In the genomic region with DNA sequence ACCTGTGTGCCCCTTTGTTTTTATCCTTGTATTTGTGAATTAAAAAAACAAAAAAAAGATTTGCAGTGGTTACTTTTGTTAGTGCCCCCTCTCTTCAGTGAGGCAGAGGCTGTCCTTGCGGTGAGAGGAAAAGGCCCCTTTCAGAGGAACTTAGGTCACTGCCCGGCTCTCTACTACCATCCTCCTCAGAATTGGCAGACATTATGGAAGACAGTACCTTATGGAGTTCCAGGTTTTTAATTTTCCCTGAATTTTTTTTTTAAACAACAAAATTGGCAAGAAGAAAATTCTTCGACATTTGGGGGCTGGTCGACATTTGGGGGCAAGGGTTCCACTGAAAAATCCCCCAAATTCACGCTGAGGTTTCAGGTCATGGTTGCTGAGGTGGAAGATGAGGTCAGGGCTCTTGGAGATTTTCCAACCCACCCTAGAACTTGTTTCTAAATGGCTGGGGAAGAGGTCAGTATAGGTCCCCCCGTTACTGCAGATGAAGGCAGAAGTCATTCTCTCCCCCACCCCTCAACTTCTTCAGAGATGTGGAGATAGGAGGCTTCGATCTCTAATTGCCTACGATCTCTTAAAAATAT, we compare ENCODE assay signal across 11 cellular contexts. TPM values are rescaled to one million over a fixed set of nuclear protein-coding genes. Genes with fewer than 3 reads are reported as not detected.
DNase-seq lines count a peak whose midpoint lies in the region; ATAC-seq and TF ChIP-seq lines count a peak whose summit lies in the region.
"Had no signal": no experiment of that assay in that cellular context is flagged by ENCODE, and none has a peak within 500 bp of the region (broad histone marks: within the 10 kb centered on the region; RNA-seq: fewer than 3 reads in every experiment).

No MANE protein-coding gene starts in this region.

- peaks cover 31% of the 10 kb centered on the region for H3K4me1 ChIP-seq in CD8-positive, alpha-beta T cell (ENCODE audit: insufficient read depth, low read length)
- peaks cover 71% of the 10 kb centered on the region for H3K4me1 ChIP-seq in OCI-LY1 (ENCODE audit: insufficient read depth, low read length, severe bottlenecking)
- peaks cover 9% of the 10 kb centered on the region; the same call in 1 of the 2 replicates for H3K4me1 ChIP-seq in Caco-2

- no peaks in the 10 kb centered on the region for H3F3A ChIP-seq in OCI-LY1 (ENCODE audit: insufficient read depth, low read length)

- no peaks in the 10 kb centered on the region for H3K9me3 Mint-ChIP-seq in CD8-positive, alpha-beta T cell
- no peaks in the 10 kb centered on the region for H3K9me3 Mint-ChIP-seq in Caco-2 (ENCODE audit: unreplicated experiment)

- BruUV-seq in Caco-2 (replicated peaks; lab: Mats Ljungman, UMichigan), result no TSS peak

- H3K9ac ChIP-seq in OCI-LY1 (ENCODE audit: low read length), result peak overlapping the region; percentile 4; the same call in 1 of the 2 replicates

- no peak overlapping the region for H3K4me3 Mint-ChIP-seq in CD8-positive, alpha-beta T cell
- H3K4me3 Mint-ChIP-seq in Caco-2 (ENCODE audit: unreplicated experiment), result no peak overlapping the region

- TF ChIP-seq CTCF in CD8-positive, alpha-beta T cell (IDR thresholded peaks at IDR 0.05), result no peak
- TF ChIP-seq CTCF in OCI-LY1 (IDR thresholded peaks at IDR 0.05; ENCODE audit: low read length), result no peak
- no peak for TF ChIP-seq CTCF in Caco-2 (IDR thresholded peaks at IDR 0.05; ENCODE audit: insufficient read depth in 1 of 2, low read depth in 1 of 2, low read length in 1 of 2, severe bottlenecking in 1 of 2, unreplicated experiment in 1 of 2)

- H3K27me3 ChIP-seq in CD8-positive, alpha-beta T cell (ENCODE audit: insufficient read depth, low read length), result no peaks in the 10 kb centered on the region
- no peaks in the 10 kb centered on the region for H3K27me3 ChIP-seq in OCI-LY1 (ENCODE audit: insufficient read depth, low read length)
- H3K27me3 ChIP-seq in Caco-2 (replicated peaks; ENCODE audit: control insufficient read depth, insufficient read depth, low read length), result no peaks in the 10 kb centered on the region

- H3K4me1 Mint-ChIP-seq in CD8-positive, alpha-beta T cell (ENCODE audit: low read depth), result peaks cover 39% of the 10 kb centered on the region
- peaks cover 11% of the 10 kb centered on the region for H3K4me1 Mint-ChIP-seq in Caco-2 (ENCODE audit: low read depth, unreplicated experiment)

- H3K79me2 ChIP-seq in OCI-LY1 (ENCODE audit: insufficient read depth, low read length), result no peaks in the 10 kb centered on the region

- intact Hi-C loops in CD8-positive, alpha-beta T cell (cut with DNase I, micrococcal nuclease), result loop anchor here in 1 of 2 experiments (1.0 kb wide), 1 partner anchor 12 kb away; the partner anchor contains the start of gene KHDC4
- intact Hi-C loops in Caco-2 (cut with micrococcal nuclease; ENCODE audit: unreplicated experiment), result no loop called here

- H3K9me3 ChIP-seq in CD8-positive, alpha-beta T cell (ENCODE audit: low read length), result no peaks in the 10 kb centered on the region
- H3K9me3 ChIP-seq in OCI-LY1 (ENCODE audit: low read length) (no peaks in the 10 kb centered on the region), Caco-2 (no peaks in the 10 kb centered on the region)

- peaks cover 39% of the 10 kb centered on the region for H3K36me3 ChIP-seq in CD8-positive, alpha-beta T cell (ENCODE audit: insufficient read depth, low read length)
- peaks cover 56% of the 10 kb centered on the region for H3K36me3 ChIP-seq in OCI-LY1 (ENCODE audit: insufficient read depth, low read length)
- H3K36me3 ChIP-seq in Caco-2 (ENCODE audit: control insufficient read depth, insufficient read depth, low read length), result peaks cover 2% of the 10 kb centered on the region

- no peak overlapping the region for H3K4me3 ChIP-seq in CD8-positive, alpha-beta T cell (ENCODE audit: low read depth, low read length)
- H3K4me3 ChIP-seq in OCI-LY1 (ENCODE audit: low read depth, low read length, poor library complexity, severe bottlenecking) (peak overlapping the region; percentile 0), Caco-2 (ENCODE audit: low read depth, low read length) (no peak overlapping the region)

- H3K4me2 ChIP-seq in OCI-LY1 (ENCODE audit: low read length), result peak overlapping the region; percentile 38

- H3K9me2 ChIP-seq in OCI-LY1 (ENCODE audit: low read depth, low read length), result no peaks in the 10 kb centered on the region

- no peak for ATAC-seq in CD8-positive, alpha-beta T cell
- ATAC-seq in GM19452 (IDR thresholded peaks at IDR 0.05; ENCODE audit: unreplicated experiment) (peak; percentile 21), HG03521 (IDR thresholded peaks at IDR 0.05; ENCODE audit: unreplicated experiment) (no peak), HG02981 (IDR thresholded peaks at IDR 0.05; ENCODE audit: unreplicated experiment) (no peak)

- POLR2A ChIA-PET in CD8-positive, alpha-beta T cell (lab: Charles Lee), result interaction anchor here (0.6 to 2.9 kb wide), 7 partner anchors 8 to 336 kb away, joined by 3 to 18 read pairs (median 4); partner anchors contain the start of genes ARHGEF2, KHDC4 and SMG5
- POLR2A ChIA-PET in Caco-2 (lab: Charles Lee), result no interaction called here

- no peak for DNase-seq in CD8-positive, alpha-beta T cell
- DNase-seq in germinal center (ENCODE audit: low spot score) (peak; percentile 32), Caco-2 (no peak), NCI-H128 (lab: John Stamatoyannopoulos, UW; ENCODE audit: unreplicated experiment) (no peak)
- DNase-seq: NCI-H2171 had no signal

- peaks cover 48% of the 10 kb centered on the region for H3K36me3 Mint-ChIP-seq in CD8-positive, alpha-beta T cell
- H3K36me3 Mint-ChIP-seq in Caco-2 (ENCODE audit: insufficient read depth, unreplicated experiment), result peaks cover 78% of the 10 kb centered on the region

- CTCF ChIA-PET in CD8-positive, alpha-beta T cell (lab: Charles Lee), result interaction anchor here (0.6 to 2.6 kb wide), 3 partner anchors 9 to 42 kb away, joined by 3 to 13 read pairs (median 3); no protein-coding TSS in a partner anchor
- CTCF ChIA-PET in Caco-2 (lab: Charles Lee), result no interaction called here

- no peaks in the 10 kb centered on the region for H4K20me1 ChIP-seq in OCI-LY1 (ENCODE audit: insufficient read depth, low read length)

- H3K27ac Mint-ChIP-seq in CD8-positive, alpha-beta T cell, result peak overlapping the region; percentile 95
- H3K27ac Mint-ChIP-seq in Caco-2 (ENCODE audit: unreplicated experiment), result no peak overlapping the region

- no peaks in the 10 kb centered on the region for H3K27me3 Mint-ChIP-seq in CD8-positive, alpha-beta T cell (ENCODE audit: low read depth)
- H3K27me3 Mint-ChIP-seq in Caco-2 (ENCODE audit: insufficient read depth, unreplicated experiment), result no peaks in the 10 kb centered on the region

- peak overlapping the region; percentile 44 for H3K27ac ChIP-seq in CD8-positive, alpha-beta T cell (ENCODE audit: low read depth, low read length)
- H3K27ac ChIP-seq in OCI-LY1 (ENCODE audit: low read depth, low read length, poor library complexity, severe bottlenecking), result peak overlapping the region; percentile 91

- H2AFZ ChIP-seq in OCI-LY1 (ENCODE audit: low read length), result no peak overlapping the region

RNA-seq across cellular contexts. Expression of gene RXFP4, which starts 5.3 kb away (rescaled TPM):
- total RNA-seq in CD8-positive, alpha-beta T cell, result not detected
- total RNA-seq in Caco-2 (2022), result not detected in 2 replicates
- total RNA-seq: Daoy, mononuclear cell had no signal

RNA-seq across cellular contexts. Expression of gene KHDC4, which starts 12.5 kb away (rescaled TPM):
- 10 to 100 TPM; 47.4 to 54.6 TPM for total RNA-seq in CD8-positive, alpha-beta T cell
- total RNA-seq in Caco-2 (2022), result 68.5 and 72.9 TPM in 2 replicates

RNA-seq across cellular contexts. Expression of gene ARHGEF2, which starts 31.6 kb away (rescaled TPM):
- total RNA-seq in CD8-positive, alpha-beta T cell, result 10 to 100 TPM; 51.6 to 52.3 TPM
- 46.9 and 60.3 TPM in 2 replicates for total RNA-seq in Caco-2 (2022)

RNA-seq across cellular contexts. Expression of gene RIT1, which starts 35.6 kb away (rescaled TPM):
- 10 to 100 TPM; 79.6 to 85.0 TPM for total RNA-seq in CD8-positive, alpha-beta T cell
- total RNA-seq in Caco-2 (2022), result 21.9 and 23.0 TPM in 2 replicates
